Comparison of ENCODE assay signal across 3 cellular contexts in the genomic region with DNA sequence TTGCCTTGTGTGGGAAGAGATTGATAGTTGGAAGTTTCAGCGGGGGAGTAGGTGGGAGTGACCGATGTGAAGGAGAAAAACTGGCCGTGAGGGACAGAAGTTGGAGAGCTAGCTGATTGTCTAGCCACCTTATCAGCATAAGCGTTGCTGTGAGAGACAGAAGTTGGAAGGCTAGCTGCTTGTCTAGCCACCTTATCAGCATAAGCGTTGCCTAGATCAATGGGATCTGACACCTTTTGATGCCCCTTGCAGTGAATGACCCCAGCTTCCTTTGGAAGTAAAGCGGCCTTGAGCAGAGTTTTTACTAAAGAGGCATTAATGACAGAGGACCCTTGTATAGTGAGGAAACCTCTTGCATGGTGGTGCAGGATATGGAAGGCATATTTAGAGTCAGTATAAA.
DNase-seq lines count a peak whose midpoint lies in the region; TF ChIP-seq lines count a peak whose summit lies in the region.
"Not testable (repeated sequence)": the region's sequence is repeated elsewhere in the genome, so short reads cannot be mapped to it uniquely, and the experiment has no call there.

No MANE protein-coding gene starts in this region.

- not testable (repeated sequence) for H3K27me3 Mint-ChIP-seq in endodermal cell (ENCODE audit: insufficient read depth)

- not testable (repeated sequence) for H3K4me1 ChIP-seq in endodermal cell (ENCODE audit: control insufficient read depth, insufficient read depth, low read length); mesendoderm (ENCODE audit: control insufficient read depth, low read depth, low read length); testis

- H3K79me1 ChIP-seq in mesendoderm (ENCODE audit: low read length), result not testable (repeated sequence)

- H3K36me3 Mint-ChIP-seq in endodermal cell (ENCODE audit: low read depth), result peaks cover 24% of the 10 kb centered on the region

- DNase-seq in endodermal cell, result peak; percentile 52
- peak; percentile 85 for DNase-seq in mesendoderm
- DNase-seq in testis, result peak; percentile 75

- not testable (repeated sequence) for H3K4me3 ChIP-seq in endodermal cell (ENCODE audit: low read length); mesendoderm (ENCODE audit: low read length); testis

- H3K27me3 ChIP-seq in endodermal cell (ENCODE audit: control insufficient read depth, insufficient read depth, low read length, poor library complexity, severe bottlenecking); mesendoderm (ENCODE audit: insufficient read depth, low read length, poor library complexity); testis: not testable (repeated sequence)

- H3K23ac ChIP-seq in mesendoderm (ENCODE audit: low read length), result not testable (repeated sequence)

- peaks cover 35% of the 10 kb centered on the region for H3K9me3 ChIP-seq in endodermal cell (ENCODE audit: control insufficient read depth, low read length)
- not testable (repeated sequence) for H3K9me3 ChIP-seq in testis

- not testable (repeated sequence) for H2AK5ac ChIP-seq in mesendoderm (ENCODE audit: low read length)

- not testable (repeated sequence) for H3K79me2 ChIP-seq in mesendoderm (ENCODE audit: control insufficient read depth, insufficient read depth, low read length)

- H3K56ac ChIP-seq in mesendoderm (ENCODE audit: low read length), result not testable (repeated sequence)

- H4K5ac ChIP-seq in mesendoderm (ENCODE audit: low read length), result not testable (repeated sequence)

- H3K9me3 Mint-ChIP-seq in endodermal cell, result not testable (repeated sequence)

- not testable (repeated sequence) for H2BK120ac ChIP-seq in mesendoderm (ENCODE audit: low read depth, low read length)

- not testable (repeated sequence) for H3K36me3 ChIP-seq in endodermal cell (ENCODE audit: control insufficient read depth, insufficient read depth, low read length); mesendoderm (ENCODE audit: control insufficient read depth, insufficient read depth, low read length); testis (ENCODE audit: low read depth, missing control alignments)

- not testable (repeated sequence) for H3K9ac ChIP-seq in endodermal cell (ENCODE audit: extremely low read depth, low read length, poor library complexity, severe bottlenecking); mesendoderm (ENCODE audit: low read length)

- peak overlapping the region; percentile 93 for H2BK5ac ChIP-seq in mesendoderm (ENCODE audit: low read length)

- intact Hi-C loops in testis (cut with DNase I; ENCODE audit: low total_unique reads), result not testable (repeated sequence)

- TF ChIP-seq CTCF in endodermal cell (conservative IDR thresholded peaks at IDR 0.05); testis (IDR thresholded peaks at IDR 0.05): not testable (repeated sequence)

- H3K27ac Mint-ChIP-seq in endodermal cell, result not testable (repeated sequence)

- not testable (repeated sequence) for H3K4ac ChIP-seq in mesendoderm (ENCODE audit: low read depth, low read length)

- not testable (repeated sequence) for H3K18ac ChIP-seq in mesendoderm (ENCODE audit: low read length)

- H4K8ac ChIP-seq in mesendoderm (ENCODE audit: low read depth, low read length), result not testable (repeated sequence)

- H2BK15ac ChIP-seq in mesendoderm (replicated peaks; ENCODE audit: low read depth), result not testable (repeated sequence)

- H3K4me3 Mint-ChIP-seq in endodermal cell, result not testable (repeated sequence)

- 27 to 67% methylated on average over 6 of the region's 6 CpGs for WGBS in endodermal cell (ENCODE audit: insufficient coverage in 1 of 2, insufficient read length in 1 of 2), 2 experiments
- no CpG with 5 or more reads among the region's 6 CpGs for WGBS in mesendoderm (ENCODE audit: extremely low coverage, insufficient coverage, low lambda C conversion rate)
- WGBS in testis, 2 donors, result 54 to 59% methylated on average over 6 of the region's 6 CpGs

- not testable (repeated sequence) for H3K4me1 Mint-ChIP-seq in endodermal cell

- not testable (repeated sequence) for H3K27ac ChIP-seq in endodermal cell (ENCODE audit: low read depth, low read length); testis
- peak overlapping the region; percentile 43 for H3K27ac ChIP-seq in mesendoderm (ENCODE audit: low read depth, low read length)

- not testable (repeated sequence) for H3K4me2 ChIP-seq in mesendoderm (ENCODE audit: low read length)

- TF ChIP-seq POLR2A in testis (IDR thresholded peaks at IDR 0.05), result not testable (repeated sequence)
